Comparison of ENCODE assay signal across 30 cellular contexts in genomic region chr20:25600632-25601031, GRCh38. TPM values are rescaled to one million over a fixed set of nuclear protein-coding genes. Genes with fewer than 3 reads are reported as not detected.
DNase-seq lines count a peak whose midpoint lies in the region; ATAC-seq and TF ChIP-seq lines count a peak whose summit lies in the region.
"Had no signal": no experiment of that assay in that cellular context is flagged by ENCODE, and none has a peak within 500 bp of the region (broad histone marks: within the 10 kb centered on the region; RNA-seq: fewer than 3 reads in every experiment).

No MANE protein-coding gene starts in this region.

- no peak overlapping the region for H3K14ac ChIP-seq in mesenchymal stem cell (ENCODE audit: low read length in 2 of 2)

- H3K27me3 ChIP-seq in heart left ventricle (no peaks in the 10 kb centered on the region), mesenchymal stem cell (ENCODE audit: control insufficient read depth in 1 of 2, insufficient read depth in 1 of 2, low read length in 2 of 2) (no peaks in the 10 kb centered on the region)
- H3K27me3 ChIP-seq: body of pancreas, gastrocnemius medialis, hepatocyte, pancreas had no signal

- H3K4ac ChIP-seq in mesenchymal stem cell (ENCODE audit: low read depth in 1 of 2, low read length in 2 of 2) = no peak overlapping the region

- no peak for ATAC-seq in Right ventricle myocardium inferior
- no peak for ATAC-seq in heart left ventricle
- ATAC-seq in HG03442 (IDR thresholded peaks at IDR 0.05; ENCODE audit: unreplicated experiment) = no peak
- no peak for ATAC-seq in GM21526 (IDR thresholded peaks at IDR 0.05; ENCODE audit: low FRiP score, unreplicated experiment)
- no peak for ATAC-seq in HG03108 (IDR thresholded peaks at IDR 0.05; ENCODE audit: unreplicated experiment)
- ATAC-seq: activated naive CD8-positive, alpha-beta T cell treated with anti-CD3 and anti-CD28 coated beads, Interleukin-2, amount 50 U/mL, for 24 hours; activated T-cell treated with anti-CD3 and anti-CD28 coated beads, Interleukin-2, amount 50 U/mL, for 72 hours; body of pancreas; esophagus mucosa; gastrocnemius medialis; left colon; pancreas had no signal

- no peak overlapping the region for H2AFZ ChIP-seq in mesenchymal stem cell (ENCODE audit: low read depth, low read length)
- H2AFZ ChIP-seq: hepatocyte had no signal

- H2BK120ac ChIP-seq in mesenchymal stem cell (ENCODE audit: low read depth, low read length) = no peak overlapping the region

- DNase-seq in Right ventricle myocardium inferior (ENCODE audit: missing footprints) (peak; percentile 63), heart left ventricle (no peak), choroid plexus epithelial cell (ENCODE audit: low read depth) (peak; percentile 83), mesenchymal stem cell (peak; percentile 53), A172 (ENCODE audit: low spot score) (no peak)
- DNase-seq: activated CD4-positive, alpha-beta T cell treated with anti-CD3 and anti-CD28 coated beads, Interleukin-2, amount 50 U/mL, for 4 hours; activated CD4-positive, CD25-positive, alpha-beta regulatory T cell; activated naive CD4-positive, alpha-beta T cell; activated naive CD8-positive, alpha-beta T cell treated with anti-CD3 and anti-CD28 coated beads, Interleukin-2, amount 50 U/mL, for 24 hours; activated T-cell treated with anti-CD3 and anti-CD28 coated beads, Interleukin-2, amount 50 U/mL, for 72 hours; body of pancreas; CD4-positive, CD25-positive, alpha-beta regulatory T cell; DMS79 treated with DMSO at 0.1 percent for 48 hours; gastrocnemius medialis; GOT3; left colon; NCI-H1417; NCI-H2081 treated with DMSO at 0.1 percent for 48 hours; NCI-H226; NCI-H69; nephron progenitor cell; small intestine; stimulated activated naive CD4-positive, alpha-beta T cell treated with Interleukin-2 at 50 U/mL for 16 hours had no signal

- H2AK5ac ChIP-seq in mesenchymal stem cell (ENCODE audit: low read length, severe bottlenecking) = no peak overlapping the region

- no peaks in the 10 kb centered on the region for H3K9me3 ChIP-seq in heart left ventricle
- no peaks in the 10 kb centered on the region for H3K9me3 ChIP-seq in mesenchymal stem cell (ENCODE audit: control insufficient read depth, low read length)
- H3K9me3 ChIP-seq: body of pancreas, gastrocnemius medialis, pancreas had no signal

- TF ChIP-seq CTCF in heart left ventricle (IDR thresholded peaks at IDR 0.05) (no peak), choroid plexus epithelial cell (conservative IDR thresholded peaks at IDR 0.05; ENCODE audit: low read depth, low read length) (no peak)

- H4K91ac ChIP-seq in mesenchymal stem cell (ENCODE audit: low read length) = no peak overlapping the region

- H3K4me3 ChIP-seq in heart left ventricle (no peak overlapping the region), choroid plexus epithelial cell (ENCODE audit: low read depth, low read length) (no peak overlapping the region), mesenchymal stem cell (ENCODE audit: insufficient read depth in 1 of 2, low read depth in 1 of 2, low read length in 2 of 2) (no peak overlapping the region)
- H3K4me3 ChIP-seq: body of pancreas, gastrocnemius medialis, hepatocyte, pancreas had no signal

- no peak overlapping the region for H3K27ac ChIP-seq in heart left ventricle
- H3K27ac ChIP-seq in mesenchymal stem cell (ENCODE audit: low read length, poor library complexity, severe bottlenecking) = no peak overlapping the region
- H3K27ac ChIP-seq: body of pancreas, gastrocnemius medialis, hepatocyte, KMS-11, pancreas had no signal

- H4K8ac ChIP-seq in mesenchymal stem cell (ENCODE audit: low read length) = no peak overlapping the region

- H3K36me3 ChIP-seq in heart left ventricle (no peaks in the 10 kb centered on the region), mesenchymal stem cell (ENCODE audit: control insufficient read depth in 1 of 2, insufficient read depth in 2 of 2, low read depth in 1 of 2, low read length in 2 of 2) (no peaks in the 10 kb centered on the region)
- H3K36me3 ChIP-seq: gastrocnemius medialis, pancreas had no signal

- no peak overlapping the region for H3K23ac ChIP-seq in mesenchymal stem cell (ENCODE audit: low read length in 2 of 2)

- intact Hi-C loops in Right ventricle myocardium inferior (cut with DNase I) (no loop called here), heart left ventricle (cut with DNase I) (loop anchor here in 1 of 10 donors (10.0 kb wide), 1 partner anchor 66 kb away; no protein-coding TSS in a partner anchor)

- 53 to 66% (median 62%) methylated on average over 8 to 10 of the region's 10 CpGs for WGBS in heart left ventricle, 4 donors
- 71% methylated on average over 10 of the region's 10 CpGs for WGBS in mesenchymal stem cell

- no peak overlapping the region for H2BK5ac ChIP-seq in mesenchymal stem cell (ENCODE audit: low read depth, low read length, poor library complexity, severe bottlenecking)

- no peak overlapping the region for H2BK12ac ChIP-seq in mesenchymal stem cell (ENCODE audit: low read length in 2 of 2)

- H3K79me1 ChIP-seq in mesenchymal stem cell (replicated peaks; ENCODE audit: low read length, poor library complexity, severe bottlenecking) = no peaks in the 10 kb centered on the region

- no peak for TF ChIP-seq POLR2A in heart left ventricle (IDR thresholded peaks at IDR 0.05)

- no peak overlapping the region for H3K9ac ChIP-seq in mesenchymal stem cell (ENCODE audit: low read length)
- H3K9ac ChIP-seq: KMS-11 had no signal

- H3K4me2 ChIP-seq in mesenchymal stem cell (ENCODE audit: low read length, poor library complexity, severe bottlenecking) = no peak overlapping the region
- H3K4me2 ChIP-seq: hepatocyte, KMS-11 had no signal

- no peak overlapping the region for H3K18ac ChIP-seq in mesenchymal stem cell (ENCODE audit: low read depth in 1 of 2, low read length in 2 of 2)

- H3K4me1 ChIP-seq in heart left ventricle (no peaks in the 10 kb centered on the region), mesenchymal stem cell (ENCODE audit: control insufficient read depth, insufficient read depth, low read depth, low read length) (peaks cover 5% of the 10 kb centered on the region)
- H3K4me1 ChIP-seq: body of pancreas, pancreas had no signal

- no peak overlapping the region for H2BK15ac ChIP-seq in mesenchymal stem cell (ENCODE audit: low read depth, poor library complexity, severe bottlenecking)

RNA-seq across cellular contexts. Expression of gene NINL, which starts 15.3 kb away (rescaled TPM):
- total RNA-seq in Right ventricle myocardium inferior (7.8 TPM), heart left ventricle (1 to 10 TPM; 1.6 to 7.1 (median 2.9) TPM)
- 1 to 10 TPM in 1 of 2 donors, under 1 TPM in 1; 0.78 to 4.2 TPM for polyA plus RNA-seq in heart left ventricle
- polyA plus RNA-seq in mesenchymal stem cell (2013, experiment 1 of 2) = 6.8 TPM
- polyA plus RNA-seq in mesenchymal stem cell (2013, experiment 2 of 2) = 6.4 TPM
- total RNA-seq in A172 (2014; rRNA removed; shearing (Covaris generic)) = 9.1 and 9.4 TPM in 2 replicates

RNA-seq across cellular contexts. Expression of gene NANP, which starts 23.2 kb away (rescaled TPM):
- 3.8 TPM for total RNA-seq in Right ventricle myocardium inferior
- total RNA-seq in heart left ventricle = 1 to 10 TPM; 2.5 to 4.4 (median 3.1) TPM
- 1 to 10 TPM; 1.8 to 5.2 TPM for polyA plus RNA-seq in heart left ventricle
- polyA plus RNA-seq in mesenchymal stem cell (2013, experiment 1 of 2) = 9.5 TPM
- polyA plus RNA-seq in mesenchymal stem cell (2013, experiment 2 of 2) = 9.8 TPM
- 10.8 and 14.7 TPM in 2 replicates for total RNA-seq in A172 (2014; rRNA removed; shearing (Covaris generic))

Comparison
In these comparisons a context has a peak if more than half of its experiments do, and no peak if none do; other contexts are left out.
1. DNase-seq: peak in Right ventricle myocardium inferior (single experiment), choroid plexus epithelial cell (single experiment) and mesenchymal stem cell (single experiment); none in heart left ventricle (0 of 5) and A172 (single experiment).